In the genomic region with DNA sequence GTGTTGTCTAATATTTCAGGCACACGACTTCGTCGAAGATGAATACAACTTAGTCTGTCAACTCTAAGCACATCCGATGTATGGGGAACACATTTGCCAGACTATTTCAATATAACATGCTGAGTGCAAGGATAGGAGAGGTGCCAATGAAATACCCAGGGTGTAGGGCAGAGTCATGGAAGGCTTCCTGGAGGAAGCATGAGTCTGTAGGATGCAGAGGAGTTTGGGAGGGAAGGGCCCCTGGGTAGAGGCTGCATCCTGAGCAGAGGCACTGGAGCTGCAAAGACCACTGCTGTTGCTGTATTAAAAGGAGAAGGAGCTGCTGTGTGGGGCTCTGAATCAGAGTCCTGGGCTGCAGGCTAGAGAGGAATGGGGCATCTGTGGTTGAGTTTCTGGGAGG, we compare ENCODE assay signal across 25 cellular contexts.
DNase-seq lines count a peak whose midpoint lies in the region; ATAC-seq, FAIRE-seq and TF ChIP-seq lines count a peak whose summit lies in the region.
"Had no signal": no experiment of that assay in that cellular context is flagged by ENCODE, and none has a peak within 500 bp of the region (broad histone marks: within the 10 kb centered on the region; RNA-seq: fewer than 3 reads in every experiment).

No MANE protein-coding gene starts in this region.

- H4K20me1 ChIP-seq in osteoblast (ENCODE audit: insufficient read depth, low read length): peaks cover 11% of the 10 kb centered on the region

- TF ChIP-seq RAD21 in A549 (conservative IDR thresholded peaks at IDR 0.05 in 1 of 2, IDR thresholded peaks at IDR 0.05 in 1 of 2): no peak

- no peak for DNase-seq in A549 (ENCODE audit: low read depth in 1 of 2, low spot score in 1 of 2)
- DNase-seq in RWPE1 (ENCODE audit: low spot score): no peak
- DNase-seq in dorsolateral prefrontal cortex: no peak
- DNase-seq in osteoblast (ENCODE audit: insufficient read length, low spot score, missing footprints): no peak
- DNase-seq in cerebellar nuclear complex (lab: John Stamatoyannopoulos, UW): no peak
- DNase-seq in OCI-M1 (lab: John Stamatoyannopoulos, UW): no peak
- no peak for DNase-seq in activated T-cell treated with anti-CD3 and anti-CD28 coated beads, Interleukin-2, amount 50 U/mL, for 72 hours
- DNase-seq: 8988T, HFFc6, MV-4-11, NCI-H1105 treated with DMSO at 0.1 percent for 48 hours, NCI-H146, NCI-H1930, NCI-H2107, NCI-H524, NCI-H774, PC-9, Right ventricle myocardium superior had no signal

- no peak for TF ChIP-seq POLR2A in A549 (IDR thresholded peaks at IDR 0.05; ENCODE audit: low read length)

- no peak overlapping the region for H3K27ac ChIP-seq in A549
- H3K27ac ChIP-seq in RWPE1: peak overlapping the region; percentile 35
- H3K27ac ChIP-seq in dorsolateral prefrontal cortex: peak overlapping the region in 34 of 59 donors; percentile 2 to 91 (median 78)
- peak overlapping the region; percentile 38 for H3K27ac ChIP-seq in osteoblast (ENCODE audit: low read depth, low read length)
- H3K27ac ChIP-seq: HL-60, SJSA1 had no signal

- WGBS in A549 (ENCODE audit: missing lambda C conversion rate): over 99% methylated on average over 4 of the region's 4 CpGs

- H3K4me2 ChIP-seq in A549 (no peak overlapping the region), osteoblast (ENCODE audit: insufficient read depth, low read length) (no peak overlapping the region)
- H3K4me2 ChIP-seq: GM23338, PC-9 had no signal

- ATAC-seq in A549 (no peak), GM21447 (IDR thresholded peaks at IDR 0.05; ENCODE audit: unreplicated experiment) (no peak)
- ATAC-seq in activated T-cell treated with anti-CD3 and anti-CD28 coated beads, Interleukin-2, amount 50 U/mL, for 72 hours (replicated peaks in 1 of 2): no peak
- ATAC-seq: GM23338 had no signal

- no peak overlapping the region for H2AFZ ChIP-seq in osteoblast (ENCODE audit: low read length)
- H2AFZ ChIP-seq: GM23338, PC-9 had no signal

- no peak overlapping the region for H3K27ac Mint-ChIP-seq in activated T-cell treated with anti-CD3 and anti-CD28 coated beads, Interleukin-2, amount 50 U/mL, for 72 hours
- H3K27ac Mint-ChIP-seq: GM23338 had no signal

- H3K4me3 ChIP-seq in A549 (no peak overlapping the region), dorsolateral prefrontal cortex (no peak overlapping the region), osteoblast (ENCODE audit: insufficient read depth, low read length) (no peak overlapping the region)
- H3K4me3 ChIP-seq: GM23338, HAP-1, PC-9, SJSA1 had no signal

- TF ChIP-seq CTCF in A549 (IDR thresholded peaks at IDR 0.05) (no peak), RWPE1 (conservative IDR thresholded peaks at IDR 0.05; ENCODE audit: low read depth) (no peak), dorsolateral prefrontal cortex (IDR thresholded peaks at IDR 0.05 in 54 of 56, conservative IDR thresholded peaks at IDR 0.05 in 2 of 56; ENCODE audit: low read depth in 1 of 56, partially characterized antibody in 56 of 56) (no peak), osteoblast (IDR thresholded peaks at IDR 0.05; ENCODE audit: extremely low read depth, low read depth, low read length) (no peak)

- H3K27me3 ChIP-seq in dorsolateral prefrontal cortex (no peaks in the 10 kb centered on the region), osteoblast (ENCODE audit: insufficient read depth, low read length) (no peaks in the 10 kb centered on the region)
- H3K27me3 ChIP-seq: SJSA1 had no signal

- H3K36me3 ChIP-seq in osteoblast (ENCODE audit: insufficient read depth, low read length): peaks cover 35% of the 10 kb centered on the region
- H3K36me3 ChIP-seq: HAP-1 had no signal

- intact Hi-C loops in dorsolateral prefrontal cortex (cut with DNase I): no loop called here

- CTCF ChIA-PET in A549 (lab: Yijun Ruan, JAX): interaction anchor here (0.5 to 2.6 kb wide), 6 partner anchors 9 to 91 kb away, joined by 3 to 14 read pairs (median 8); no protein-coding TSS in a partner anchor
- CTCF ChIA-PET in RWPE1 (lab: Yijun Ruan, JAX): no interaction called here

- H3K4me3 Mint-ChIP-seq in activated T-cell treated with anti-CD3 and anti-CD28 coated beads, Interleukin-2, amount 50 U/mL, for 72 hours: no peak overlapping the region
- H3K4me3 Mint-ChIP-seq: GM23338, HFFc6 had no signal

- POLR2A ChIA-PET in A549 (lab: Yijun Ruan, JAX): no interaction called here
- POLR2A ChIA-PET in RWPE1 (lab: Yijun Ruan, JAX; ENCODE audit: low non-redundant PET): no interaction called here

- no peaks in the 10 kb centered on the region for H3K36me3 Mint-ChIP-seq in activated T-cell treated with anti-CD3 and anti-CD28 coated beads, Interleukin-2, amount 50 U/mL, for 72 hours (ENCODE audit: insufficient read depth in 2 of 2)

- H3K9me3 Mint-ChIP-seq in activated T-cell treated with anti-CD3 and anti-CD28 coated beads, Interleukin-2, amount 50 U/mL, for 72 hours: no peaks in the 10 kb centered on the region
- H3K9me3 Mint-ChIP-seq: GM23338, HFFc6 had no signal

- TF ChIP-seq EP300 in A549 (IDR thresholded peaks at IDR 0.05): no peak

- H3K27me3 Mint-ChIP-seq in activated T-cell treated with anti-CD3 and anti-CD28 coated beads, Interleukin-2, amount 50 U/mL, for 72 hours (ENCODE audit: low read depth): peaks cover 7% of the 10 kb centered on the region

- FAIRE-seq in A549 (lab: Jason Lieb, UNC): no peak
- FAIRE-seq: D721Med, GM18507 had no signal

- no peaks in the 10 kb centered on the region for H3K4me1 ChIP-seq in A549
- H3K4me1 ChIP-seq in osteoblast (ENCODE audit: insufficient read depth, low read length): peaks cover 9% of the 10 kb centered on the region
- H3K4me1 ChIP-seq: HAP-1 had no signal

- no peaks in the 10 kb centered on the region for H3K4me1 Mint-ChIP-seq in activated T-cell treated with anti-CD3 and anti-CD28 coated beads, Interleukin-2, amount 50 U/mL, for 72 hours (ENCODE audit: low read depth)

- peaks cover 94% of the 10 kb centered on the region for H3K79me2 ChIP-seq in osteoblast (ENCODE audit: insufficient read depth, low read length)

- H3K9me3 ChIP-seq in A549 (no peaks in the 10 kb centered on the region), osteoblast (ENCODE audit: low read depth, low read length) (no peaks in the 10 kb centered on the region)
- H3K9me3 ChIP-seq: HAP-1, SJSA1 had no signal

TF ChIP-seq in A549, 52 proteins besides CTCF, POLR2A, EP300 and RAD21:
- TF ChIP-seq HMGXB4 (CRISPR knock-in tag; IDR thresholded peaks at IDR 0.05; ENCODE audit: borderline replicate concordance) (no peak), ZFP36 (IDR thresholded peaks at IDR 0.05; ENCODE audit: borderline replicate concordance, partially characterized antibody) (peak; percentile 16), JUN (IDR thresholded peaks at IDR 0.05) (no peak), EHF (CRISPR knock-in tag; IDR thresholded peaks at IDR 0.05) (no peak), ZSCAN20 (CRISPR knock-in tag; IDR thresholded peaks at IDR 0.05) (no peak), CBX8 (IDR thresholded peaks at IDR 0.05) (no peak), CHD2 (IDR thresholded peaks at IDR 0.05; ENCODE audit: low read length, partially characterized antibody) (no peak), FOSB (CRISPR knock-in tag; IDR thresholded peaks at IDR 0.05) (no peak)
- TF ChIP-seq, protein P1, sequence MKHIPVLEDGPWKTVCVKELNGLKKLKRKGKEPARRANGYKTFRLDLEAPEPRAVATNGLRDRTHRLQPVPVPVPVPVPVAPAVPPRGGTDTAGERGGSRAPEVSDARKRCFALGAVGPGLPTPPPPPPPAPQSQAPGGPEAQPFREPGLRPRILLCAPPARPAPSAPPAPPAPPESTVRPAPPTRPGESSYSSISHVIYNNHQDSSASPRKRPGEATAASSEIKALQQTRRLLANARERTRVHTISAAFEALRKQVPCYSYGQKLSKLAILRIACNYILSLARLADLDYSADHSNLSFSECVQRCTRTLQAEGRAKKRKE (CRISPR knock-in tag; IDR thresholded peaks at IDR 0.05; ENCODE audit: low read depth): no peak

Comparison
In these comparisons a context has a peak if more than half of its experiments do, and no peak if none do; other contexts are left out.
1. H3K27ac ChIP-seq: peak in RWPE1 (single experiment), dorsolateral prefrontal cortex (34 of 59) and osteoblast (single experiment); none in A549 (0 of 2).